ENCODE assay signal across 23 cellular contexts in the genomic region with DNA sequence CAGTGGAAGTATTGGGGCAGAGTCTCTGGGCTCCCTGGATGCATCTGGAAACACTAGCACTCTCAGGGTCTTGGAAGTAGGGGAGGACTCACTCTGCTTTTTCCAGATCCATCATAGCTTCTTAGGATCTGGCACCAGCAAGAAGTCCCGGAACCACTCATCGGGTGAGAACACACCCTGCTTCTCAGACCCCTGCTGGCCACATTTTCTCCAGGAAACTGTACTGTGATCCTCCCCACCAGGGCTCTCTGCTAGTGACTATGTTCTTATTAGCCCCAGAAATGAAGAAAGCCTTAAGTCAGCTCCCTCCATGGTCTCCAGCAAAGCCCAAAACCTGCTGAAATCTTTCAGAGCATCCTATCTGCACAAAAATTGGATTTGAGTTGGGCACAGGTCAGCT.
"Had no signal": no experiment of that assay in that cellular context is flagged by ENCODE, and none has a peak within 500 bp of the region (broad histone marks: within the 10 kb centered on the region; RNA-seq: fewer than 3 reads in every experiment).

No MANE protein-coding gene starts in this region.

- H3K4me3 ChIP-seq: SJSA1 had no signal

- H3K4me1 Mint-ChIP-seq: central memory CD8-positive, alpha-beta T cell had no signal

- DNase-seq: activated B cell treated with CpG ODN at 0.5 μM for 24 hours; activated CD4-positive, alpha-beta memory T cell treated with anti-CD3 and anti-CD28 coated beads for 36 hours; activated CD4-positive, alpha-beta T cell treated with anti-CD3 and anti-CD28 coated beads for 1 hour; activated CD4-positive, alpha-beta T cell treated with anti-CD3 and anti-CD28 coated beads, Interleukin-2, amount 10 ng/mL, durations not matched to agents 24 days and 14 days; activated CD8-positive, alpha-beta memory T cell treated with anti-CD3 and anti-CD28 coated beads for 24 hours; activated effector memory CD4-positive, alpha-beta T cell treated with anti-CD3 and anti-CD28 coated beads, Interleukin-2, amount 50 U/mL, for 16 hours; activated naive CD4-positive, alpha-beta T cell treated with Interleukin-2 at 50 U/mL for 16 hours; activated T-cell treated with anti-CD3 and anti-CD28 coated beads, Interleukin-2, amount 50 U/mL, for 4 hours; amygdala; Karpas-422; NCI-H1105 treated with DMSO at 0.1 percent for 48 hours; NCI-H1436 treated with DMSO at 0.1 percent for 48 hours; NCI-H187; NCI-H2081; NCI-H510A treated with DMSO at 0.1 percent for 48 hours; SHP77; T-helper 9 cell had no signal

- H3K36me3 ChIP-seq: SJSA1 had no signal

- H3K27ac ChIP-seq: SJSA1 had no signal

- H3K4me3 Mint-ChIP-seq: activated B cell treated with CpG ODN at 0.5 μM for 24 hours; activated CD4-positive, alpha-beta memory T cell treated with anti-CD3 and anti-CD28 coated beads for 36 hours; activated CD4-positive, alpha-beta T cell treated with anti-CD3 and anti-CD28 coated beads, Interleukin-2, amount 10 ng/mL, durations not matched to agents 24 days and 14 days; activated T-cell treated with anti-CD3 and anti-CD28 coated beads, Interleukin-2, amount 50 U/mL, for 4 hours; brain; central memory CD8-positive, alpha-beta T cell; T-helper 1 cell treated with Interleukin-12 subunit alpha and Interleukin-12 subunit beta and Interleukin-4 antibody, amounts not matched to agents 30 μg/mL and 1 μg/mL, for 36 hours had no signal

- H3K27me3 ChIP-seq: SJSA1 had no signal

- H3K9me3 ChIP-seq: SJSA1 had no signal

- H3K27me3 Mint-ChIP-seq: activated CD4-positive, alpha-beta memory T cell treated with anti-CD3 and anti-CD28 coated beads for 36 hours; activated CD4-positive, alpha-beta T cell treated with anti-CD3 and anti-CD28 coated beads, Interleukin-2, amount 10 ng/mL, durations not matched to agents 24 days and 14 days; brain; central memory CD8-positive, alpha-beta T cell had no signal

- H3K27ac Mint-ChIP-seq: activated B cell treated with CpG ODN at 0.5 μM for 24 hours; activated CD4-positive, alpha-beta memory T cell treated with anti-CD3 and anti-CD28 coated beads for 36 hours; activated CD4-positive, alpha-beta T cell treated with anti-CD3 and anti-CD28 coated beads, Interleukin-2, amount 10 ng/mL, durations not matched to agents 24 days and 14 days; activated naive CD4-positive, alpha-beta T cell treated with anti-CD3 and anti-CD28 coated beads, Interleukin-2, amount 50 U/mL, for 72 hours; brain; T-helper 1 cell treated with Interleukin-12 subunit alpha and Interleukin-12 subunit beta and Interleukin-4 antibody, amounts not matched to agents 30 μg/mL and 1 μg/mL, for 36 hours had no signal

- H3K9me3 Mint-ChIP-seq: activated B cell treated with CpG ODN at 0.5 μM for 24 hours; activated CD4-positive, alpha-beta memory T cell treated with anti-CD3 and anti-CD28 coated beads for 36 hours; activated CD4-positive, alpha-beta T cell treated with anti-CD3 and anti-CD28 coated beads, Interleukin-2, amount 10 ng/mL, durations not matched to agents 24 days and 14 days; activated naive CD4-positive, alpha-beta T cell treated with anti-CD3 and anti-CD28 coated beads, Interleukin-2, amount 50 U/mL, for 72 hours; activated T-cell treated with anti-CD3 and anti-CD28 coated beads, Interleukin-2, amount 50 U/mL, for 4 hours; brain; central memory CD8-positive, alpha-beta T cell; T-helper 1 cell treated with Interleukin-12 subunit alpha and Interleukin-12 subunit beta and Interleukin-4 antibody, amounts not matched to agents 30 μg/mL and 1 μg/mL, for 36 hours had no signal

- H3K36me3 Mint-ChIP-seq: activated CD4-positive, alpha-beta memory T cell treated with anti-CD3 and anti-CD28 coated beads for 36 hours; activated naive CD4-positive, alpha-beta T cell treated with anti-CD3 and anti-CD28 coated beads, Interleukin-2, amount 50 U/mL, for 72 hours; brain had no signal

- ATAC-seq: activated naive CD4-positive, alpha-beta T cell treated with anti-CD3 and anti-CD28 coated beads, Interleukin-2, amount 50 U/mL, for 72 hours; activated T-cell treated with anti-CD3 and anti-CD28 coated beads, Interleukin-2, amount 50 U/mL, for 4 hours; SK-N-SH treated with all-trans-retinoic acid at 6 μM for 48 hours had no signal
